ENCODE assay signal across 8 cellular contexts in the genomic region with DNA sequence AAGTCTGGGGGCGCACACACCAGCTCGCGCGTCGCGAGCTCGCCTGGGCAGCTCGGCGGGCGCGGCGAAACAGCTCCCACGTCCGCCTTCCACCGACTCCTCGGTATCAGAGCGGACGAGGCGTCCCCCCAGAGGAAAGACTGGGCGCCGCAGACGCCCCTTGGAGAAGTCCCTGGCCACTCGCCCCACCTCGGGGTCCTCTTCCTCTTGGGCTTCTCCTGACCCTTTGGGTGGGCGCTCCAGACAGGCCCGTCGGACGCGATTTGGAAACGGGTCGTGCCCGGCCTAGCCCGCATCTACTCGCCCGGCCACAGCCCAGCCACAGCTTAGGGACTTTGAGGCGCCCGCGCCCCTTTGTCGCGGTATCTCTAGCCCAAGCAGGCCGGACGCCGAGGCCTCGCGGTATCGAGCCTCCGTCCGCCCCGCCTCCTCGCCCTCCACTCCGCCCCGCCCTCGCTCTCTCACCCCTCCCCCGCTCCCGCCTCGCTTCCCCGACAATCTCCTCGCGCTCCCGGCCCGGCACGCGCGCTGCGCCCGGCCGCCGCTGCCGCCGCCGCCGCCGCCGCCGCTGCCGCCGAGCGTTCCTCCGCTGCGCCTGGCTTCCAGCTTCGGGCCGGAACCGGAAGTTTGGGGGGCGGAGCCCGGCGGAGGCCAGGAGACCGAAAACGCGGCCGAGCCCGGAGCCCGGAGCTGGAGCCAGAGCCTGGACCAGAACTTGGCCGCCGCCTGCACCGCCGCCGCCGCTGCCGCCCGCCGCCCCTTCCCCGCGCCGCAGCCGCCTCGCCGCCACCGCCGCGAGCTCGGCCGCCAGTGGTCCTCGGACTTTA. TPM values are rescaled to one million over a fixed set of nuclear protein-coding genes. Genes with fewer than 3 reads are reported as not detected.
A peak's percentile ranks its signal among the peaks of the same experiment; 100 is the strongest.
DNase-seq lines count a peak whose midpoint lies in the region; ATAC-seq and TF ChIP-seq lines count a peak whose summit lies in the region.

No MANE protein-coding gene starts in this region.

- H4K12ac ChIP-seq in trophoblast cell (ENCODE audit: low read depth, low read length): peak overlapping the region; percentile 88

- H4K91ac ChIP-seq in trophoblast cell (ENCODE audit: low read depth, low read length): peak overlapping the region; percentile 97

- ATAC-seq in HG02642 (IDR thresholded peaks at IDR 0.05; ENCODE audit: poor library complexity, unreplicated experiment) (peak; percentile 92), heart left ventricle (peak; percentile 88 to 97 (median 96))

- peak overlapping the region; percentile 96 for H4K8ac ChIP-seq in trophoblast cell (ENCODE audit: low read depth, low read length)

- H2BK5ac ChIP-seq in trophoblast cell (ENCODE audit: low read depth, low read length, poor library complexity): peak overlapping the region; percentile 89

- H2AFZ ChIP-seq in trophoblast cell (ENCODE audit: insufficient read depth, low read length, poor library complexity): peak overlapping the region; percentile 92

- WGBS in adipose tissue, 3 donors: 0 to 1% (median 0%) methylated on average over 84 to 113 of the region's 113 CpGs
- 0 to 1% (median 0%) methylated on average over 57 to 113 of the region's 113 CpGs for WGBS in heart left ventricle, 4 donors
- WGBS in trophoblast cell (ENCODE audit: extremely low coverage, insufficient coverage, insufficient read length): no CpG with 5 or more reads among the region's 113 CpGs

- DNase-seq in NCI-H1105 (lab: John Stamatoyannopoulos, UW): peak; percentile 83
- DNase-seq in T follicular helper cell (ENCODE audit: low read depth): peak; percentile 83
- peak; percentile 94 to 96 (median 94) for DNase-seq in heart left ventricle
- DNase-seq in trophoblast cell: peak; percentile 89 to 92
- peak; percentile 91 to 95 for DNase-seq in tibial artery

- H3K4me1 ChIP-seq in heart left ventricle: peaks cover 0 to 36% (median 21%) of the 10 kb centered on the region in 12 donors
- H3K4me1 ChIP-seq in trophoblast cell (ENCODE audit: control insufficient read depth in 1 of 2, insufficient read depth in 2 of 2, low read length in 2 of 2): peaks cover 0 to 2% of the 10 kb centered on the region in 2 experiments
- H3K4me1 ChIP-seq in tibial artery: peaks cover 0 to 30% (median 12%) of the 10 kb centered on the region in 4 donors

- peak overlapping the region; percentile 81 for H3K4ac ChIP-seq in trophoblast cell (ENCODE audit: low read depth, low read length)

- H3K9ac ChIP-seq in trophoblast cell (ENCODE audit: low read length): peak overlapping the region; percentile 94

- H3K27ac ChIP-seq in adipose tissue (ENCODE audit: low read depth, low read length): peak overlapping the region; percentile 75
- peak overlapping the region; percentile 91 to 98 (median 97) for H3K27ac ChIP-seq in heart left ventricle
- peak overlapping the region; percentile 100 for H3K27ac ChIP-seq in trophoblast cell (ENCODE audit: low read depth, low read length)
- peak overlapping the region; percentile 93 to 96 for H3K27ac ChIP-seq in tibial artery

- H3K27me3 ChIP-seq in heart left ventricle (peaks cover 0 to 5% (median 0%) of the 10 kb centered on the region in 9 donors), trophoblast cell (ENCODE audit: insufficient read depth, low read length) (no peaks in the 10 kb centered on the region), tibial artery (no peaks in the 10 kb centered on the region)

- H3K36me3 ChIP-seq in heart left ventricle (no peaks in the 10 kb centered on the region), trophoblast cell (ENCODE audit: control insufficient read depth in 1 of 2, insufficient read depth in 2 of 2, low read length in 2 of 2) (no peaks in the 10 kb centered on the region), tibial artery (no peaks in the 10 kb centered on the region)

- H3K9me3 ChIP-seq in heart left ventricle: no peaks in the 10 kb centered on the region
- no peaks in the 10 kb centered on the region for H3K9me3 ChIP-seq in trophoblast cell (ENCODE audit: insufficient read depth, low read depth, low read length)
- H3K9me3 ChIP-seq in tibial artery: no peaks in the 10 kb centered on the region

- H3K18ac ChIP-seq in trophoblast cell (ENCODE audit: low read length): peak overlapping the region; percentile 98

- H2AK5ac ChIP-seq in trophoblast cell (ENCODE audit: low read length): no peak overlapping the region

- H2BK12ac ChIP-seq in trophoblast cell (ENCODE audit: low read length): no peak overlapping the region

- peak overlapping the region; percentile 18 for H3K23ac ChIP-seq in trophoblast cell (ENCODE audit: low read length)

- peak overlapping the region; percentile 64 for H3K4me3 ChIP-seq in GM12875 (ENCODE audit: low read depth, low read length)
- H3K4me3 ChIP-seq in heart left ventricle: peak overlapping the region; percentile 71 to 94 (median 80)
- peak overlapping the region; percentile 85 for H3K4me3 ChIP-seq in trophoblast cell (ENCODE audit: low read depth, low read length)
- peak overlapping the region; percentile 67 to 82 for H3K4me3 ChIP-seq in tibial artery

- peaks cover 8% of the 10 kb centered on the region for H3K79me2 ChIP-seq in trophoblast cell (ENCODE audit: control insufficient read depth, insufficient read depth, low read length, poor library complexity)

- H3K4me2 ChIP-seq in trophoblast cell (ENCODE audit: low read length): peak overlapping the region; percentile 91

- peak in 1 of 2 donors; percentile 48 for TF ChIP-seq POLR2A in heart left ventricle (IDR thresholded peaks at IDR 0.05)

- H3K79me1 ChIP-seq in trophoblast cell (ENCODE audit: low read length): peaks cover 12% of the 10 kb centered on the region

- intact Hi-C loops in heart left ventricle (cut with DNase I) (loop anchor here in 5 of 10 donors (5.0 to 10.0 kb wide), 6 partner anchors 51 to 762 kb away; a partner anchor contains a TSS), tibial artery (cut with DNase I; ENCODE audit: low total_unique reads) (loop anchor here (5.0 kb wide), 1 partner anchor 178 kb away; a partner anchor contains a TSS)

- peak overlapping the region; percentile 93 for H3K14ac ChIP-seq in trophoblast cell (ENCODE audit: low read length)

- TF ChIP-seq CTCF in GM12875 (IDR thresholded peaks at IDR 0.05; ENCODE audit: borderline replicate concordance, insufficient read depth, low read depth, low read length) (no peak), heart left ventricle (IDR thresholded peaks at IDR 0.05) (peak in 8 of 12 donors; percentile 14 to 48 (median 35)), tibial artery (IDR thresholded peaks at IDR 0.05) (peak in 1 of 2 experiments; percentile 25)

- H2BK120ac ChIP-seq in trophoblast cell (ENCODE audit: insufficient read depth, low read length, poor library complexity): peak overlapping the region; percentile 75

RNA-seq across cellular contexts. Expression of a gene that starts 0.8 kb away (rescaled TPM):
- polyA plus RNA-seq in adipose tissue (1 to 10 TPM; 2.3 to 5.2 (median 3.7) TPM), heart left ventricle (1 to 10 TPM; 2.6 to 3.3 TPM)
- 10 to 100 TPM in 6 of 9 donors, 1 to 10 TPM in 3; 7.8 to 13.4 (median 11.4) TPM for total RNA-seq in heart left ventricle
- polyA plus RNA-seq in trophoblast cell (2013): 13.6 and 14.8 TPM in 2 replicates

Comparison
In these comparisons a context has a peak if more than half of its experiments do, and no peak if none do; other contexts are left out.
1. Peak in every context shown above with its lines: DNase-seq, ATAC-seq, H3K4me3 ChIP-seq and H3K27ac ChIP-seq.